ENCODE assay signal across 9 cellular contexts in genomic region chrX:72128881-72129280, GRCh38. TPM values are rescaled to one million over a fixed set of nuclear protein-coding genes. Genes with fewer than 3 reads are reported as not detected.
A peak's percentile ranks its signal among the peaks of the same experiment; 100 is the strongest.
DNase-seq lines count a peak whose midpoint lies in the region; ATAC-seq and TF ChIP-seq lines count a peak whose summit lies in the region.
"Had no signal": no experiment of that assay in that cellular context is flagged by ENCODE, and none has a peak within 500 bp of the region (broad histone marks: within the 10 kb centered on the region; RNA-seq: fewer than 3 reads in every experiment).

No MANE protein-coding gene starts in this region.

- no peaks in the 10 kb centered on the region for H4K20me1 ChIP-seq in mammary epithelial cell (ENCODE audit: insufficient read depth, low read length)
- H4K20me1 ChIP-seq in fibroblast of lung (ENCODE audit: control insufficient read depth, extremely low read depth, insufficient read depth, low read length): no peaks in the 10 kb centered on the region

- H3K79me2 ChIP-seq in mammary epithelial cell (ENCODE audit: insufficient read depth, low read length): no peaks in the 10 kb centered on the region
- H3K79me2 ChIP-seq in fibroblast of lung (ENCODE audit: control insufficient read depth, insufficient read depth, low read length): no peaks in the 10 kb centered on the region

- H3K9me3 Mint-ChIP-seq in MCF 10A (ENCODE audit: unreplicated experiment): no peaks in the 10 kb centered on the region

- peaks cover 76% of the 10 kb centered on the region for H3K27me3 Mint-ChIP-seq in MCF 10A (ENCODE audit: insufficient read depth, unreplicated experiment)

- no peak for TF ChIP-seq POLR2A in transverse colon (IDR thresholded peaks at IDR 0.05)

- WGBS in mammary epithelial cell (ENCODE audit: low coverage, missing lambda C conversion rate): 65% methylated on average over 6 of the region's 6 CpGs
- 52% methylated on average over 6 of the region's 6 CpGs; no CpG with 5 or more reads in 1 of the 2 donors for WGBS in transverse colon (ENCODE audit: low coverage in 1 of 2), 2 donors

- POLR2A ChIA-PET in MCF 10A (lab: Yijun Ruan, JAX): no interaction called here

- BruUV-seq in MCF 10A (replicated peaks; lab: Mats Ljungman, UMichigan) (no TSS peak), mammary epithelial cell (replicated peaks; lab: Mats Ljungman, UMichigan) (no TSS peak)

- H3K36me3 ChIP-seq in mammary epithelial cell (ENCODE audit: insufficient read depth, low read length) (no peaks in the 10 kb centered on the region), fibroblast of lung (ENCODE audit: control insufficient read depth, insufficient read depth, low read length) (peaks cover 3% of the 10 kb centered on the region), transverse colon (no peaks in the 10 kb centered on the region)

- TF ChIP-seq CTCF in MCF 10A (IDR thresholded peaks at IDR 0.05; ENCODE audit: unreplicated experiment) (peak; percentile 10), mammary epithelial cell (conservative IDR thresholded peaks at IDR 0.05 in 1 of 2, IDR thresholded peaks at IDR 0.05 in 1 of 2; ENCODE audit: extremely low read depth in 1 of 2, insufficient read depth in 1 of 2, low read depth in 1 of 2, low read length in 2 of 2) (peak in 1 of 2 donors; percentile 38), fibroblast of lung (conservative IDR thresholded peaks at IDR 0.05 in 1 of 2, IDR thresholded peaks at IDR 0.05 in 1 of 2; ENCODE audit: low read depth in 1 of 2, low read length in 2 of 2) (peak; percentile 10 to 42), transverse colon (IDR thresholded peaks at IDR 0.05) (peak in 4 of 5 experiments; percentile 12 to 26 (median 21))

- H2AFZ ChIP-seq in mammary epithelial cell (ENCODE audit: low read depth, low read length) (no peak overlapping the region), fibroblast of lung (ENCODE audit: low read length) (no peak overlapping the region)

- ATAC-seq in HG02678 (IDR thresholded peaks at IDR 0.05; ENCODE audit: unreplicated experiment) (no peak), HG02623 (IDR thresholded peaks at IDR 0.05; ENCODE audit: unreplicated experiment) (no peak)

- in situ Hi-C loops in mammary epithelial cell (cut with MboI; ENCODE audit: low sequenced_read_pairs in 2 of 2) (loop anchor here (10.0 kb wide), 2 partner anchors 114 to 124 kb away; no protein-coding TSS in a partner anchor), transverse colon (cut with MboI; ENCODE audit: low pct_ligation_motif_present in 1 of 4, low pct_unique_long_range_greater_than_20kb in 1 of 4, low sequenced_read_pairs in 3 of 4) (loop anchor here (5.0 to 25.0 kb wide), 4 partner anchors 104 to 127 kb away; no protein-coding TSS in a partner anchor)

- H3K27ac Mint-ChIP-seq in MCF 10A (ENCODE audit: low read depth, unreplicated experiment): no peak overlapping the region

- H3K4me2 ChIP-seq in mammary epithelial cell (ENCODE audit: insufficient read depth, low read depth, low read length): no peak overlapping the region
- H3K4me2 ChIP-seq in fibroblast of lung (ENCODE audit: extremely low read depth, insufficient read depth, low read length): no peak overlapping the region

- dilution Hi-C loops in mammary epithelial cell (cut with HindIII; ENCODE audit: low sequenced_read_pairs): no loop called here

- no peaks in the 10 kb centered on the region for H3K36me3 Mint-ChIP-seq in MCF 10A (ENCODE audit: insufficient read depth, unreplicated experiment)

- DNase-seq in MCF 10A (ENCODE audit: unreplicated experiment): peak; percentile 16
- no peak for DNase-seq in mammary epithelial cell
- peak; percentile 5 for DNase-seq in NCI-H460 (ENCODE audit: extremely low read depth, low read depth)
- no peak for DNase-seq in fibroblast of lung (ENCODE audit: low read depth in 2 of 2)
- no peak for DNase-seq in transverse colon
- no peak for DNase-seq in NCI-H2029 (lab: John Stamatoyannopoulos, UW)

- CTCF ChIA-PET in MCF 10A (lab: Yijun Ruan, JAX) (interaction anchor here (5.4 kb wide), 1 partner anchor 131 kb away, joined by 49 read pairs; no protein-coding TSS in a partner anchor), mammary epithelial cell (lab: Charles Lee; ENCODE audit: low non-redundant PET) (no interaction called here)

- H3K9ac ChIP-seq in mammary epithelial cell (ENCODE audit: insufficient read depth, low read length) (no peak overlapping the region), fibroblast of lung (ENCODE audit: insufficient read depth, low read length) (no peak overlapping the region)

- H3K4me1 Mint-ChIP-seq in MCF 10A (ENCODE audit: insufficient read depth, unreplicated experiment): peaks cover 10% of the 10 kb centered on the region

- intact Hi-C loops in MCF 10A (cut with micrococcal nuclease) (no loop called here), mammary epithelial cell (cut with micrococcal nuclease) (loop anchor here (5.0 kb wide), 1 partner anchor 257 kb away; no protein-coding TSS in a partner anchor), transverse colon (cut with DNase I; ENCODE audit: low total_unique reads) (loop anchor here (2.0 kb wide), 1 partner anchor 110 kb away; no protein-coding TSS in a partner anchor)

- no peaks in the 10 kb centered on the region for H3K9me3 ChIP-seq in mammary epithelial cell (replicated peaks; ENCODE audit: insufficient read depth, low read length)
- H3K9me3 ChIP-seq in fibroblast of lung (ENCODE audit: control insufficient read depth, insufficient read depth, low read depth, low read length): no peaks in the 10 kb centered on the region
- H3K9me3 ChIP-seq in transverse colon: no peaks in the 10 kb centered on the region

- H3K4me3 Mint-ChIP-seq in MCF 10A (ENCODE audit: unreplicated experiment): no peak overlapping the region

- H3K27me3 ChIP-seq in mammary epithelial cell (ENCODE audit: insufficient read depth, low read length) (no peaks in the 10 kb centered on the region), fibroblast of lung (ENCODE audit: control insufficient read depth, insufficient read depth, low read length) (peaks cover 3% of the 10 kb centered on the region), transverse colon (peaks cover 10% of the 10 kb centered on the region)

- H3K4me1 ChIP-seq in mammary epithelial cell (ENCODE audit: insufficient read depth, low read length) (peaks cover 13% of the 10 kb centered on the region), fibroblast of lung (ENCODE audit: control insufficient read depth, extremely low read depth, insufficient read depth, low read length) (peaks cover 11% of the 10 kb centered on the region), transverse colon (peaks cover 0 to 21% (median 4%) of the 10 kb centered on the region in 4 donors)

- no peak overlapping the region for H3K27ac ChIP-seq in mammary epithelial cell (ENCODE audit: insufficient read depth, low read depth, low read length)
- H3K27ac ChIP-seq in fibroblast of lung (ENCODE audit: insufficient read depth, low read length): no peak overlapping the region
- H3K27ac ChIP-seq in transverse colon: no peak overlapping the region
- H3K27ac ChIP-seq: SK-N-MC had no signal

- TF ChIP-seq EP300 in transverse colon (IDR thresholded peaks at IDR 0.05; ENCODE audit: low read depth): no peak

- no peak overlapping the region for H3K4me3 ChIP-seq in mammary epithelial cell (replicated peaks in 1 of 3; ENCODE audit: insufficient read depth in 1 of 3, low read depth in 2 of 3, low read length in 3 of 3)
- H3K4me3 ChIP-seq in fibroblast of lung (replicated peaks in 1 of 4; ENCODE audit: control extremely low read depth in 1 of 4, insufficient read depth in 1 of 4, low read depth in 3 of 4, low read length in 4 of 4): no peak overlapping the region
- no peak overlapping the region for H3K4me3 ChIP-seq in transverse colon
- H3K4me3 ChIP-seq: SK-N-MC had no signal

RNA-seq across cellular contexts. Expression of gene RTL5, which starts 2.8 kb away (rescaled TPM):
- not detected in 2 replicates for total RNA-seq in MCF 10A (2022)
- total RNA-seq in mammary epithelial cell: 1 to 10 TPM; 1.8 to 1.9 TPM
- polyA plus RNA-seq in mammary epithelial cell: 0.65 TPM
- polyA minus RNA-seq in mammary epithelial cell: 0.72 TPM
- total RNA-seq in NCI-H460 (2014; rRNA removed; shearing (Covaris generic)): 0.37 and 0.46 TPM in 2 replicates
- polyA plus RNA-seq in NCI-H460 (2014; cell fraction: nucleus; rRNA removed): 0.38 and 1.0 TPM in 2 replicates
- 2.8 and 4.5 TPM in 2 replicates for total RNA-seq in fibroblast of lung
- polyA plus RNA-seq in fibroblast of lung: 4.2 and 6.9 TPM in 2 replicates
- polyA plus RNA-seq in fibroblast of lung (2012): 8.5 and 12.0 TPM in 2 replicates
- polyA minus RNA-seq in fibroblast of lung (ENCODE audit: low replicate concordance): 17.0 and 26.7 TPM in 2 replicates
- 1 to 10 TPM; 1.3 to 6.0 (median 2.5) TPM for total RNA-seq in transverse colon

RNA-seq across cellular contexts. Expression of gene PIN4, which starts 52.7 kb away (rescaled TPM):
- 7.0 and 7.6 TPM in 2 replicates for total RNA-seq in MCF 10A (2022)
- 1 to 10 TPM; 3.0 to 5.5 TPM for total RNA-seq in mammary epithelial cell
- polyA plus RNA-seq in mammary epithelial cell: 10.8 TPM
- polyA minus RNA-seq in mammary epithelial cell: not detected
- 45.1 and 50.8 TPM in 2 replicates for total RNA-seq in NCI-H460 (2014; rRNA removed; shearing (Covaris generic))
- polyA plus RNA-seq in NCI-H460 (2014; cell fraction: nucleus; rRNA removed): 4.1 and 11.5 TPM in 2 replicates
- total RNA-seq in fibroblast of lung: 5.1 and 19.8 TPM in 2 replicates
- polyA plus RNA-seq in fibroblast of lung: 22.0 and 30.9 TPM in 2 replicates
- 34.8 and 39.2 TPM in 2 replicates for polyA plus RNA-seq in fibroblast of lung (2012)
- polyA minus RNA-seq in fibroblast of lung (ENCODE audit: low replicate concordance): not detected in 2 replicates
- total RNA-seq in transverse colon: 10 to 100 TPM in 1 of 4 donors, 1 to 10 TPM in 1, under 1 TPM in 1, not detected in 1; 1.00 to 15.2 (median 8.1) TPM

Comparison
In these comparisons a context has a peak if more than half of its experiments do, and no peak if none do; other contexts are left out.
1. DNase-seq: peak in MCF 10A (single experiment) and NCI-H460 (single experiment); none in mammary epithelial cell (single experiment), fibroblast of lung (0 of 2), transverse colon (single experiment) and NCI-H2029 (single experiment).